In genomic region chr21:41620541-41620940, GRCh38 we compare ENCODE assay signal across 25 cellular contexts.
DNase-seq lines count a peak whose midpoint lies in the region; ATAC-seq, FAIRE-seq and TF ChIP-seq lines count a peak whose summit lies in the region.
"Had no signal": no experiment of that assay in that cellular context is flagged by ENCODE, and none has a peak within 500 bp of the region (broad histone marks: within the 10 kb centered on the region; RNA-seq: fewer than 3 reads in every experiment).

No MANE protein-coding gene starts in this region.

- TF ChIP-seq POLR2A in A549 (IDR thresholded peaks at IDR 0.05; ENCODE audit: low read length), result no peak

- no peaks in the 10 kb centered on the region for H3K4me1 Mint-ChIP-seq in neural crest cell
- H3K4me1 Mint-ChIP-seq: B cell, CD14-positive monocyte, H9 had no signal

- no peaks in the 10 kb centered on the region for H3K9me3 Mint-ChIP-seq in neural crest cell

- no peak for DNase-seq in A549 (ENCODE audit: low read depth in 1 of 2, low spot score in 1 of 2)
- no peak for DNase-seq in GM23248
- no peak for DNase-seq in neural crest cell (ENCODE audit: low read depth, low spot score)
- DNase-seq in stimulated activated CD4-positive, alpha-beta T cell treated with anti-CD3 and anti-CD28 coated beads, Interleukin-2, amount 100 ng/mL, for 48 hours, result no peak
- no peak for DNase-seq in NCI-H82 treated with DMSO at 0.1 percent for 48 hours (lab: John Stamatoyannopoulos, UW; ENCODE audit: unreplicated experiment)
- DNase-seq in effector CD8-positive, alpha-beta T cell (lab: John Stamatoyannopoulos, UW), result no peak
- DNase-seq: DMS153; H9; Karpas-422; NCI-H1105; NCI-H146; NCI-H1930; NCI-H2107; NCI-H524 treated with DMSO at 0.1 percent for 48 hours; NCI-H774; NK-92 treated with Interleukin-12 subunit alpha and Interleukin-12 subunit beta, amount 100 ng/mL, for 24 hours; PC-3; RPMI8226; SHP77 treated with DMSO at 0.1 percent for 48 hours had no signal

- ATAC-seq in A549 (no peak), GM21576 (IDR thresholded peaks at IDR 0.05; ENCODE audit: unreplicated experiment) (no peak)
- ATAC-seq: PC-3 had no signal

- H3K27ac ChIP-seq in A549 (peak overlapping the region; percentile 45 to 71; a peak in 4 of 6 replicates), GM23248 (peak overlapping the region; percentile 65), esophagus (ENCODE audit: low read depth in 2 of 2, low read length in 1 of 2) (peak overlapping the region; percentile 38 to 85)

- TF ChIP-seq CTCF in A549 (IDR thresholded peaks at IDR 0.05) (no peak), neural crest cell (conservative IDR thresholded peaks at IDR 0.05) (no peak)

- in situ Hi-C loops in GM23248 (cut with MboI), result no loop called here

- FAIRE-seq in A549 (lab: Jason Lieb, UNC), result no peak
- FAIRE-seq: A204.1, GM18507 had no signal

- H3F3A ChIP-seq in GM23248 (ENCODE audit: insufficient read depth), result peaks cover 27% of the 10 kb centered on the region

- WGBS in A549 (ENCODE audit: missing lambda C conversion rate), result 100% methylated on average over 2 of the region's 6 CpGs
- 59 to 62% methylated on average over 6 of the region's 6 CpGs for WGBS in GM23248 (ENCODE audit: low coverage in 1 of 2, low lambda C conversion rate in 2 of 2, missing lambda C conversion rate in 2 of 2), 2 experiments
- 86 to 89% methylated on average over 6 of the region's 6 CpGs for WGBS in esophagus, 2 donors

- no peak overlapping the region for H3K4me3 Mint-ChIP-seq in neural crest cell
- H3K4me3 Mint-ChIP-seq: B cell, CD14-positive monocyte, H9 had no signal

- H3K36me3 Mint-ChIP-seq in neural crest cell (ENCODE audit: low read depth), result no peaks in the 10 kb centered on the region
- H3K36me3 Mint-ChIP-seq: CD14-positive monocyte had no signal

- no peak overlapping the region for H2AFZ ChIP-seq in GM23248

- no peaks in the 10 kb centered on the region for H4K20me1 ChIP-seq in GM23248 (ENCODE audit: insufficient read depth)

- no peaks in the 10 kb centered on the region for H3K27me3 Mint-ChIP-seq in neural crest cell (ENCODE audit: low read depth)

- CTCF ChIA-PET in A549 (lab: Yijun Ruan, JAX), result interaction anchor here (1.0 to 4.5 kb wide), 2 partner anchors 8 to 158 kb away, joined by 3 to 46 read pairs; no protein-coding TSS in a partner anchor

- no peaks in the 10 kb centered on the region for H3K36me3 ChIP-seq in GM23248 (ENCODE audit: low read depth)
- H3K36me3 ChIP-seq in esophagus (ENCODE audit: control insufficient read depth in 2 of 2, insufficient read depth in 2 of 2, low read length in 1 of 2), result no peaks in the 10 kb centered on the region

- no peak overlapping the region; the same call in 1 of the 2 replicates for H3K9ac ChIP-seq in GM23248

- no peak overlapping the region for H3K4me3 ChIP-seq in A549
- no peak overlapping the region for H3K4me3 ChIP-seq in GM23248
- H3K4me3 ChIP-seq in esophagus (ENCODE audit: low read depth in 1 of 2, low read length in 2 of 2), result no peak overlapping the region

- H3K9me3 ChIP-seq in A549 (no peaks in the 10 kb centered on the region), GM23248 (ENCODE audit: low read depth) (no peaks in the 10 kb centered on the region), esophagus (ENCODE audit: control insufficient read depth in 2 of 2, insufficient read depth in 1 of 2, low read depth in 1 of 2, low read length in 1 of 2) (no peaks in the 10 kb centered on the region)

- TF ChIP-seq EP300 in A549 (IDR thresholded peaks at IDR 0.05), result no peak

- peaks cover 22% of the 10 kb centered on the region for H3K4me1 ChIP-seq in A549
- H3K4me1 ChIP-seq in GM23248 (ENCODE audit: insufficient read depth), result peaks cover 37% of the 10 kb centered on the region
- peaks cover 0 to 11% of the 10 kb centered on the region in 2 donors for H3K4me1 ChIP-seq in esophagus (ENCODE audit: control insufficient read depth in 2 of 2, insufficient read depth in 2 of 2, low read length in 1 of 2)

- POLR2A ChIA-PET in A549 (lab: Yijun Ruan, JAX), result no interaction called here

- no peak for TF ChIP-seq RAD21 in A549 (conservative IDR thresholded peaks at IDR 0.05 in 1 of 2, IDR thresholded peaks at IDR 0.05 in 1 of 2)

- H3K27me3 ChIP-seq in GM23248 (replicated peaks; ENCODE audit: insufficient read depth) (no peaks in the 10 kb centered on the region), esophagus (ENCODE audit: control insufficient read depth in 1 of 2, insufficient read depth in 2 of 2, low read length in 2 of 2) (no peaks in the 10 kb centered on the region)

- H3K4me2 ChIP-seq in A549 (peak overlapping the region; percentile 45; the same call in 1 of the 3 replicates), GM23248 (ENCODE audit: unreplicated experiment) (peak overlapping the region; percentile 19)

- H3K9me2 ChIP-seq in GM23248 (ENCODE audit: insufficient read depth), result no peaks in the 10 kb centered on the region

- H3K79me2 ChIP-seq in GM23248 (ENCODE audit: insufficient read depth), result no peaks in the 10 kb centered on the region

- H3K27ac Mint-ChIP-seq in neural crest cell (ENCODE audit: unreplicated experiment), result peak overlapping the region; percentile 86
- H3K27ac Mint-ChIP-seq: B cell, CD14-positive monocyte, H9 had no signal

TF ChIP-seq in A549, 52 proteins besides CTCF, POLR2A, EP300 and RAD21:
- TF ChIP-seq SMC3 (IDR thresholded peaks at IDR 0.05) (no peak), HEYL (CRISPR knock-in tag; IDR thresholded peaks at IDR 0.05) (no peak), NR3C1 (IDR thresholded peaks at IDR 0.05) (no peak), ZFP36 (IDR thresholded peaks at IDR 0.05; ENCODE audit: borderline replicate concordance, partially characterized antibody) (no peak), CBX2 (IDR thresholded peaks at IDR 0.05; ENCODE audit: borderline replicate concordance, low read depth) (no peak), KDM1A (IDR thresholded peaks at IDR 0.05; ENCODE audit: low read depth) (no peak), HMGXB4 (CRISPR knock-in tag; IDR thresholded peaks at IDR 0.05; ENCODE audit: borderline replicate concordance) (no peak), EHF (CRISPR knock-in tag; IDR thresholded peaks at IDR 0.05) (no peak), CEBPB (IDR thresholded peaks at IDR 0.05) (no peak), CHD4 (IDR thresholded peaks at IDR 0.05; ENCODE audit: borderline replicate concordance) (no peak), CBX8 (IDR thresholded peaks at IDR 0.05) (no peak), ZSCAN20 (CRISPR knock-in tag; IDR thresholded peaks at IDR 0.05) (no peak), MAZ (IDR thresholded peaks at IDR 0.05; ENCODE audit: borderline replicate concordance, low read depth, low read length) (no peak), MAFK (IDR thresholded peaks at IDR 0.05; ENCODE audit: partially characterized antibody) (no peak)
